In the genomic region with DNA sequence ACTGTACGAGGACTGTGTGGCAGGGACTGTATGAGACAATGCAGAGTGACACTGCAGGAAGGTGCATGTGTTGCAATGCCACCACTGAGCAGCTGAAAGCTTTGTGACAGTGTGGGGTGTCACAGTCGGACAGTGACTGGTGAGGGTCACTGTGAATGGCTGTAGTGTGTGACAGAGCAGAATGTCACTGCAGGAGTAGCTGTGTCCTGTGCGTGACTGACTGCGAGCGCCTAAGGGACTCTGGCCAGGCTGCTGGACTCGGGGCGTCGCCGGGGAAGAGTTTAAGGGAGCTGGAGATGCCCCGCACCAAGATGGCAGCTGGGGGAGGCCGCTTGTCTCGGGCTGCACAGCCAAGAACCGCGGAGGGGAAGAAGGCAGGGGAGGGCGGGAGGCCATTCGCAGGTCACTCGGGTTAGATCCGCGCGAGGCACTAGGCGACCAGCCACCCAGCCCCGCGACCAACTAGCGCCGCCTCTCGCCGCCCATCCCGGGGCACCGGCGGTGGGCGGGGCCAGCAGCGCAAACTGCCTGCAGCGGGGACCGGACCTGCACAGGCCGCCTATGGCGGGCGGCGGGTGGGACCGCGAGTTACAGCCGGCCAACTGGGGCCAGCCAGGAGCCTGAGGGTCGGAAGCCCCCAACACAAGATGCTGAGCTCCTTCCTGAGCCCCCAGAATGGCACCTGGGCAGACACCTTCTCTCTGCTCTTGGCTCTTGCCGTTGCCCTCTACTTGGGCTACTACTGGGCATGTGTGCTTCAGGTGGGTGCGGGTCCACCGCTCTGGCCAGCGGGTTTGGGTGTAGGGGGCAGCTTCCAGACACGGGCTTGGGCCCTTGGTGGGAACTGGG, we compare ENCODE assay signal across 1 cellular context.
TF ChIP-seq lines count a peak whose summit lies in the region.

ABHD1 (plus strand) TSS at position 514 of the 849 bp plus-strand sequence; CDS start at position 648, 134 bp downstream.

TF ChIP-seq in K562, 482 proteins besides CTCF, POLR2A, EP300 and RAD21 (continued from another document):
- TF ChIP-seq BDP1 (IDR thresholded peaks at IDR 0.05; ENCODE audit: insufficient read depth, insufficient read length): no peak
- TF ChIP-seq MAZ (CRISPR knock-in tag; conservative IDR thresholded peaks at IDR 0.05 in 1 of 2, IDR thresholded peaks at IDR 0.05 in 1 of 2): peak; percentile 36 to 77; a peak in 2 of 4 replicates
- no peak for TF ChIP-seq ZBED1 (IDR thresholded peaks at IDR 0.05)
- TF ChIP-seq, protein P1, sequence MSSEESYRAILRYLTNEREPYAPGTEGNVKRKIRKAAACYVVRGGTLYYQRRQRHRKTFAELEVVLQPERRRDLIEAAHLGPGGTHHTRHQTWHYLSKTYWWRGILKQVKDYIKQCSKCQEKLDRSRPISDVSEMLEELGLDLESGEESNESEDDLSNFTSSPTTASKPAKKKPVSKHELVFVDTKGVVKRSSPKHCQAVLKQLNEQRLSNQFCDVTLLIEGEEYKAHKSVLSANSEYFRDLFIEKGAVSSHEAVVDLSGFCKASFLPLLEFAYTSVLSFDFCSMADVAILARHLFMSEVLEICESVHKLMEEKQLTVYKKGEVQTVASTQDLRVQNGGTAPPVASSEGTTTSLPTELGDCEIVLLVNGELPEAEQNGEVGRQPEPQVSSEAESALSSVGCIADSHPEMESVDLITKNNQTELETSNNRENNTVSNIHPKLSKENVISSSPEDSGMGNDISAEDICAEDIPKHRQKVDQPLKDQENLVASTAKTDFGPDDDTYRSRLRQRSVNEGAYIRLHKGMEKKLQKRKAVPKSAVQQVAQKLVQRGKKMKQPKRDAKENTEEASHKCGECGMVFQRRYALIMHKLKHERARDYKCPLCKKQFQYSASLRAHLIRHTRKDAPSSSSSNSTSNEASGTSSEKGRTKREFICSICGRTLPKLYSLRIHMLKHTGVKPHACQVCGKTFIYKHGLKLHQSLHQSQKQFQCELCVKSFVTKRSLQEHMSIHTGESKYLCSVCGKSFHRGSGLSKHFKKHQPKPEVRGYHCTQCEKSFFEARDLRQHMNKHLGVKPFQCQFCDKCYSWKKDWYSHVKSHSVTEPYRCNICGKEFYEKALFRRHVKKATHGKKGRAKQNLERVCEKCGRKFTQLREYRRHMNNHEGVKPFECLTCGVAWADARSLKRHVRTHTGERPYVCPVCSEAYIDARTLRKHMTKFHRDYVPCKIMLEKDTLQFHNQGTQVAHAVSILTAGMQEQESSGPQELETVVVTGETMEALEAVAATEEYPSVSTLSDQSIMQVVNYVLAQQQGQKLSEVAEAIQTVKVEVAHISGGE (CRISPR knock-in tag; IDR thresholded peaks at IDR 0.05): 0 out of 6 replicates have a peak, but pooled peaks of 1 of the 3 experiments have one; percentile 18
- TF ChIP-seq ZHX1 (conservative IDR thresholded peaks at IDR 0.05; ENCODE audit: low read length): no peak
- 0 out of 2 replicates have a peak, but pooled peaks have one; percentile 9 for TF ChIP-seq MTA3 (IDR thresholded peaks at IDR 0.05; ENCODE audit: borderline replicate concordance)
- 0 out of 2 replicates have a peak, but pooled peaks have one; percentile 40 for TF ChIP-seq ZBTB1 (CRISPR knock-in tag; IDR thresholded peaks at IDR 0.05; ENCODE audit: borderline replicate concordance, low read depth)
- TF ChIP-seq ZBTB9 (CRISPR knock-in tag; IDR thresholded peaks at IDR 0.05): 0 out of 2 replicates have a peak, but pooled peaks have one; percentile 55
- no peak for TF ChIP-seq DEAF1 (CRISPR knock-in tag; IDR thresholded peaks at IDR 0.05)
- no peak for TF ChIP-seq NFXL1 (CRISPR knock-in tag; IDR thresholded peaks at IDR 0.05)
- peak; percentile 51; the same call in 1 of the 2 replicates for TF ChIP-seq ZBTB17 (CRISPR knock-in tag; IDR thresholded peaks at IDR 0.05)
- no peak for TF ChIP-seq CBX3 (IDR thresholded peaks at IDR 0.05; ENCODE audit: borderline replicate concordance in 1 of 2, low read length in 2 of 2)
- TF ChIP-seq RBBP5 (IDR thresholded peaks at IDR 0.05; ENCODE audit: borderline replicate concordance, insufficient read depth, low read length, poor library complexity, severe bottlenecking): peak; percentile 80
- TF ChIP-seq ATF7 (IDR thresholded peaks at IDR 0.05): 0 out of 2 replicates have a peak, but pooled peaks have one; percentile 37
- TF ChIP-seq PHF8 (IDR thresholded peaks at IDR 0.05; ENCODE audit: borderline replicate concordance, low read length): peak; percentile 68; the same call in 1 of the 2 replicates
- 0 out of 2 replicates have a peak, but pooled peaks have one; percentile 43 for TF ChIP-seq L3MBTL2 (IDR thresholded peaks at IDR 0.05)
- TF ChIP-seq ZNF41 (CRISPR knock-in tag; conservative IDR thresholded peaks at IDR 0.05): no peak
- peak; percentile 69 for TF ChIP-seq KDM5B (IDR thresholded peaks at IDR 0.05; ENCODE audit: insufficient replicate concordance, low read depth, low read length)
